Comparison of ENCODE assay signal across 14 cellular contexts in genomic region chr3:47612879-47613278, GRCh38. TPM values are rescaled to one million over a fixed set of nuclear protein-coding genes. Genes with fewer than 3 reads are reported as not detected.
DNase-seq lines count a peak whose midpoint lies in the region; ATAC-seq and TF ChIP-seq lines count a peak whose summit lies in the region.
"Had no signal": no experiment of that assay in that cellular context is flagged by ENCODE, and none has a peak within 500 bp of the region (broad histone marks: within the 10 kb centered on the region; RNA-seq: fewer than 3 reads in every experiment).

No MANE protein-coding gene starts in this region.

- H3K9me3 Mint-ChIP-seq in activated CD8-positive, alpha-beta T cell treated with anti-CD3 and anti-CD28 coated beads for 36 hours: no peaks in the 10 kb centered on the region

- intact Hi-C loops in activated CD8-positive, alpha-beta T cell treated with anti-CD3 and anti-CD28 coated beads for 36 hours (cut with micrococcal nuclease): no loop called here

- CTCF ChIA-PET in activated CD8-positive, alpha-beta T cell treated with anti-CD3 and anti-CD28 coated beads for 36 hours (lab: Charles Lee): interaction anchor here (0.6 kb wide), 1 partner anchor 172 kb away, joined by 3 read pairs; no protein-coding TSS in a partner anchor

- no peaks in the 10 kb centered on the region for H3K4me1 Mint-ChIP-seq in activated CD8-positive, alpha-beta T cell treated with anti-CD3 and anti-CD28 coated beads for 36 hours (ENCODE audit: low read depth)

- no peaks in the 10 kb centered on the region for H3K27me3 Mint-ChIP-seq in activated CD8-positive, alpha-beta T cell treated with anti-CD3 and anti-CD28 coated beads for 36 hours

- POLR2A ChIA-PET in activated CD8-positive, alpha-beta T cell treated with anti-CD3 and anti-CD28 coated beads for 36 hours (lab: Charles Lee): no interaction called here

- peak overlapping the region; percentile 85 for H3K27ac ChIP-seq in angular gyrus (ENCODE audit: low read depth, low read length)
- peak overlapping the region; percentile 37 for H3K27ac ChIP-seq in substantia nigra (ENCODE audit: low read depth, low read length, poor library complexity, severe bottlenecking)
- H3K27ac ChIP-seq: BLaER1 treated with 17β-estradiol and CSF1 and Interleukin-3, amounts not matched to agents 10 nM and 100 nM; RWPE1 had no signal

- H3K4me3 Mint-ChIP-seq in activated CD8-positive, alpha-beta T cell treated with anti-CD3 and anti-CD28 coated beads for 36 hours: no peak overlapping the region

- DNase-seq in EH (ENCODE audit: low read depth): peak; percentile 46
- DNase-seq in globus pallidus (ENCODE audit: low spot score): peak; percentile 21
- no peak for DNase-seq in substantia nigra (lab: John Stamatoyannopoulos, UW)
- no peak for DNase-seq in NCI-H748 treated with DMSO at 0.1 percent for 48 hours (lab: John Stamatoyannopoulos, UW)
- DNase-seq in stimulated activated CD4-positive, alpha-beta T cell treated with anti-CD3 and anti-CD28 coated beads, Interleukin-4, amount 100 ng/mL, for 4 hours: no peak
- no peak for DNase-seq in activated CD8-positive, alpha-beta T cell treated with anti-CD3 and anti-CD28 coated beads for 36 hours
- DNase-seq: DMS 273 treated with DMSO at 0.1 percent for 48 hours, NCI-H1417 treated with DMSO at 0.1 percent for 48 hours, NCI-H2227 treated with DMSO at 0.1 percent for 48 hours, NCI-H524 treated with DMSO at 0.1 percent for 48 hours had no signal

- peaks cover 43% of the 10 kb centered on the region for H3K36me3 Mint-ChIP-seq in activated CD8-positive, alpha-beta T cell treated with anti-CD3 and anti-CD28 coated beads for 36 hours (ENCODE audit: low read depth)

- no peak for ATAC-seq in GM21360 (IDR thresholded peaks at IDR 0.05; ENCODE audit: unreplicated experiment)
- ATAC-seq in activated CD8-positive, alpha-beta T cell treated with anti-CD3 and anti-CD28 coated beads for 36 hours: no peak

- no peak for TF ChIP-seq CTCF in activated CD8-positive, alpha-beta T cell treated with anti-CD3 and anti-CD28 coated beads for 36 hours (IDR thresholded peaks at IDR 0.05)

- no peak overlapping the region for H3K27ac Mint-ChIP-seq in activated CD8-positive, alpha-beta T cell treated with anti-CD3 and anti-CD28 coated beads for 36 hours

RNA-seq across cellular contexts. Expression of gene CSPG5, which starts 34.2 kb away (rescaled TPM):
- under 1 TPM; 0.54 to 0.58 TPM for total RNA-seq in activated CD8-positive, alpha-beta T cell treated with anti-CD3 and anti-CD28 coated beads for 36 hours

Comparison
In these comparisons a context has a peak if more than half of its experiments do, and no peak if none do; other contexts are left out.
1. DNase-seq: peak in EH (single experiment) and globus pallidus (single experiment); none in substantia nigra (0 of 49), NCI-H748 treated with DMSO at 0.1 percent for 48 hours (single experiment), stimulated activated CD4-positive, alpha-beta T cell treated with anti-CD3 and anti-CD28 coated beads, Interleukin-4, amount 100 ng/mL, for 4 hours (0 of 2) and activated CD8-positive, alpha-beta T cell treated with anti-CD3 and anti-CD28 coated beads for 36 hours (single experiment).